In genomic region chr1:7669559-7670208, GRCh38 we compare ENCODE assay signal across 9 cellular contexts.
DNase-seq lines count a peak whose midpoint lies in the region; ATAC-seq and TF ChIP-seq lines count a peak whose summit lies in the region.
"Had no signal": no experiment of that assay in that cellular context is flagged by ENCODE, and none has a peak within 500 bp of the region (broad histone marks: within the 10 kb centered on the region; RNA-seq: fewer than 3 reads in every experiment).

No MANE protein-coding gene starts in this region.

- H3K9me3 Mint-ChIP-seq in activated naive CD8-positive, alpha-beta T cell treated with anti-CD3 and anti-CD28 coated beads, Interleukin-2, amount 10 ng/mL, durations not matched to agents 7 days and 5 days, result no peaks in the 10 kb centered on the region

- WGBS in prostate gland, result 16% methylated on average over 11 of the region's 17 CpGs

- H3K9ac ChIP-seq in HUES48 (ENCODE audit: low read depth, low read length), result no peak overlapping the region

- no peak overlapping the region for H3K27ac ChIP-seq in HUES48 (ENCODE audit: low read depth, low read length)
- H3K27ac ChIP-seq in prostate gland, result no peak overlapping the region
- H3K27ac ChIP-seq: SK-N-MC had no signal

- no peak overlapping the region for H3K4me3 Mint-ChIP-seq in activated naive CD8-positive, alpha-beta T cell treated with anti-CD3 and anti-CD28 coated beads, Interleukin-2, amount 10 ng/mL, durations not matched to agents 7 days and 5 days

- H3K27me3 Mint-ChIP-seq in activated naive CD8-positive, alpha-beta T cell treated with anti-CD3 and anti-CD28 coated beads, Interleukin-2, amount 10 ng/mL, durations not matched to agents 7 days and 5 days, result peaks cover 2% of the 10 kb centered on the region

- H3K36me3 Mint-ChIP-seq in activated naive CD8-positive, alpha-beta T cell treated with anti-CD3 and anti-CD28 coated beads, Interleukin-2, amount 10 ng/mL, durations not matched to agents 7 days and 5 days, result no peaks in the 10 kb centered on the region

- intact Hi-C loops in left cardiac atrium (cut with DNase I), result loop anchor here (5.0 to 10.0 kb wide), 2 partner anchors 233 to 235 kb away; no protein-coding TSS in a partner anchor
- intact Hi-C loops in prostate gland (cut with DNase I), result loop anchor here (2.0 to 10.0 kb wide), 2 partner anchors 83 to 235 kb away; no protein-coding TSS in a partner anchor

- no peak overlapping the region for H3K27ac Mint-ChIP-seq in activated naive CD8-positive, alpha-beta T cell treated with anti-CD3 and anti-CD28 coated beads, Interleukin-2, amount 10 ng/mL, durations not matched to agents 7 days and 5 days

- H3K27me3 ChIP-seq in HUES48 (ENCODE audit: control insufficient read depth, insufficient read depth, low read length) (no peaks in the 10 kb centered on the region), prostate gland (replicated peaks; ENCODE audit: insufficient read depth) (no peaks in the 10 kb centered on the region)

- TF ChIP-seq CTCF in prostate gland (IDR thresholded peaks at IDR 0.05), result peak; percentile 55 to 76 (median 68)

- H3K4me1 ChIP-seq in HUES48 (ENCODE audit: control insufficient read depth, insufficient read depth, low read length) (peaks cover 20% of the 10 kb centered on the region), prostate gland (replicated peaks) (no peaks in the 10 kb centered on the region)

- POLR2A ChIA-PET in activated naive CD8-positive, alpha-beta T cell treated with anti-CD3 and anti-CD28 coated beads, Interleukin-2, amount 10 ng/mL, durations not matched to agents 7 days and 5 days (lab: Charles Lee), result interaction anchor here (1.5 kb wide), 1 partner anchor 83 kb away, joined by 3 read pairs; no protein-coding TSS in a partner anchor

- TF ChIP-seq POLR2A in prostate gland (IDR thresholded peaks at IDR 0.05), result no peak

- DNase-seq in COR-L47 (lab: John Stamatoyannopoulos, UW) (peak; percentile 90), SK-MEL-5 (ENCODE audit: low read depth, low spot score) (peak; percentile 61), left cardiac atrium (peak; percentile 50), prostate gland (ENCODE audit: low spot score) (peak; percentile 49)
- peak; percentile 66 for DNase-seq in activated naive CD8-positive, alpha-beta T cell treated with anti-CD3 and anti-CD28 coated beads, Interleukin-2, amount 10 ng/mL, durations not matched to agents 7 days and 5 days

- peak overlapping the region; percentile 39; the same call in 1 of the 2 replicates for H3K4me3 ChIP-seq in HUES48 (ENCODE audit: low read depth, low read length)
- H3K4me3 ChIP-seq in prostate gland, result peak overlapping the region; percentile 1 to 12
- H3K4me3 ChIP-seq: SK-N-MC had no signal

- H3K36me3 ChIP-seq in HUES48 (ENCODE audit: control insufficient read depth, insufficient read depth, low read length), result no peaks in the 10 kb centered on the region
- no peaks in the 10 kb centered on the region for H3K36me3 ChIP-seq in prostate gland

- H3K9me3 ChIP-seq in HUES48 (ENCODE audit: control insufficient read depth, insufficient read depth, low read length) (no peaks in the 10 kb centered on the region), prostate gland (no peaks in the 10 kb centered on the region)

- in situ Hi-C loops in SK-MEL-5 (cut with HindIII; ENCODE audit: low pct_unique_long_range_greater_than_20kb, low sequenced_read_pairs), result no loop called here

- H3K4me1 Mint-ChIP-seq in activated naive CD8-positive, alpha-beta T cell treated with anti-CD3 and anti-CD28 coated beads, Interleukin-2, amount 10 ng/mL, durations not matched to agents 7 days and 5 days, result peaks cover 2% of the 10 kb centered on the region

- ATAC-seq in activated naive CD8-positive, alpha-beta T cell treated with anti-CD3 and anti-CD28 coated beads, Interleukin-2, amount 10 ng/mL, durations not matched to agents 7 days and 5 days (ENCODE audit: low read depth), result peak; percentile 55
- peak; percentile 52 to 57 for ATAC-seq in left cardiac atrium
- ATAC-seq in GM19328 (IDR thresholded peaks at IDR 0.05; ENCODE audit: unreplicated experiment), result no peak
- ATAC-seq in GM19351 (IDR thresholded peaks at IDR 0.05; ENCODE audit: unreplicated experiment), result no peak

Comparison
In these comparisons a context has a peak if more than half of its experiments do, and no peak if none do; other contexts are left out.
1. ATAC-seq: peak in activated naive CD8-positive, alpha-beta T cell treated with anti-CD3 and anti-CD28 coated beads, Interleukin-2, amount 10 ng/mL, durations not matched to agents 7 days and 5 days (single experiment) and left cardiac atrium (2 of 2); none in GM19328 (single experiment) and GM19351 (single experiment).
2. Peak in every context shown above with its lines, with median percentiles within 50 percentile points of each other: DNase-seq.